Comparison of ENCODE assay signal across 21 cellular contexts in genomic region chr13:48680756-48681392, GRCh38. TPM values are rescaled to one million over a fixed set of nuclear protein-coding genes. Genes with fewer than 3 reads are reported as not detected.
A peak's percentile ranks its signal among the peaks of the same experiment; 100 is the strongest.
DNase-seq lines count a peak whose midpoint lies in the region; ATAC-seq and TF ChIP-seq lines count a peak whose summit lies in the region.
"Had no signal": no experiment of that assay in that cellular context is flagged by ENCODE, and none has a peak within 500 bp of the region (broad histone marks: within the 10 kb centered on the region; RNA-seq: fewer than 3 reads in every experiment).

No MANE protein-coding gene starts in this region.

- H3K4me1 Mint-ChIP-seq in central memory CD8-positive, alpha-beta T cell = peaks cover 30% of the 10 kb centered on the region

- H3K27ac Mint-ChIP-seq in central memory CD8-positive, alpha-beta T cell (ENCODE audit: low read depth) = peak overlapping the region; percentile 66
- H3K27ac Mint-ChIP-seq: GM23338, HFFc6 had no signal

- H3K9ac ChIP-seq in Karpas-422 (ENCODE audit: low read length) = no peak overlapping the region
- H3K9ac ChIP-seq: BLaER1 had no signal

- H3K9me3 Mint-ChIP-seq in central memory CD8-positive, alpha-beta T cell = no peaks in the 10 kb centered on the region
- H3K9me3 Mint-ChIP-seq: HFFc6 had no signal

- H3K27ac ChIP-seq in Karpas-422 (ENCODE audit: low read length) = no peak overlapping the region
- H3K27ac ChIP-seq: BLaER1, SJSA1 had no signal

- H3K9me3 ChIP-seq in Karpas-422 (ENCODE audit: low read length) = no peaks in the 10 kb centered on the region
- H3K9me3 ChIP-seq: SJSA1 had no signal

- ATAC-seq in central memory CD8-positive, alpha-beta T cell (replicated peaks; ENCODE audit: extremely low read depth, poor library complexity, severe bottlenecking) = no peak
- ATAC-seq in GM21786 (IDR thresholded peaks at IDR 0.05; ENCODE audit: unreplicated experiment) = no peak
- ATAC-seq: GM23338 had no signal

- H3K4me1 ChIP-seq in Karpas-422 (ENCODE audit: low read length) = peaks cover 6% of the 10 kb centered on the region; the same call in 1 of the 2 replicates
- H3K4me1 ChIP-seq: BLaER1, SJSA1 had no signal

- DNase-seq in NOMO-1 (lab: John Stamatoyannopoulos, UW; ENCODE audit: unreplicated experiment in 2 of 2) (peak; percentile 30 to 31), NOMO-1 treated with dmso at 0.1 percent for 144 hours (lab: John Stamatoyannopoulos, UW; ENCODE audit: unreplicated experiment) (no peak), MV-4-11 (lab: John Stamatoyannopoulos, UW) (peak; percentile 84), pons (ENCODE audit: low spot score) (peak; percentile 17), HEK293T (ENCODE audit: extremely low spot score) (no peak), Karpas-422 (no peak)
- DNase-seq in central memory CD8-positive, alpha-beta T cell (ENCODE audit: low spot score in 2 of 2) = no peak
- DNase-seq: 8988T, DND-41, HFFc6, KBM-7, NCI-H1105, NCI-H1694, NCI-H2227 treated with DMSO at 0.1 percent for 48 hours, NCI-H524, OCI-M1, RPMI8226 had no signal

- no peaks in the 10 kb centered on the region for H3K9me2 ChIP-seq in Karpas-422 (replicated peaks; ENCODE audit: insufficient read depth, low read length)

- H3K36me3 ChIP-seq in Karpas-422 (ENCODE audit: insufficient read depth, low read length) = no peaks in the 10 kb centered on the region
- H3K36me3 ChIP-seq: BLaER1, SJSA1 had no signal

- CTCF ChIA-PET in HEK293T (lab: Yijun Ruan, JAX) = no interaction called here

- H3K4me3 ChIP-seq in Karpas-422 (ENCODE audit: low read length) = no peak overlapping the region
- H3K4me3 ChIP-seq: BLaER1, GM23338, SJSA1 had no signal

- no peaks in the 10 kb centered on the region for H3K79me2 ChIP-seq in Karpas-422 (ENCODE audit: low read length)

- no peaks in the 10 kb centered on the region for H4K20me1 ChIP-seq in Karpas-422 (ENCODE audit: insufficient read depth, low read depth, low read length)
- H4K20me1 ChIP-seq: BLaER1 had no signal

- H2AFZ ChIP-seq in Karpas-422 (ENCODE audit: low read length) = no peak overlapping the region
- H2AFZ ChIP-seq: GM23338 had no signal

- H3K4me2 ChIP-seq in Karpas-422 (ENCODE audit: low read depth, low read length, poor library complexity, severe bottlenecking) = no peak overlapping the region
- H3K4me2 ChIP-seq: BLaER1, GM23338 had no signal

- H3K4me3 Mint-ChIP-seq in central memory CD8-positive, alpha-beta T cell = no peak overlapping the region
- H3K4me3 Mint-ChIP-seq: GM23338, HFFc6 had no signal

- H3K27me3 ChIP-seq in Karpas-422 (ENCODE audit: low read length) = no peaks in the 10 kb centered on the region
- H3K27me3 ChIP-seq: BLaER1, SJSA1 had no signal

- H3K27me3 Mint-ChIP-seq in central memory CD8-positive, alpha-beta T cell = no peaks in the 10 kb centered on the region

- POLR2A ChIA-PET in HEK293T (lab: Yijun Ruan, JAX) = no interaction called here

- no peaks in the 10 kb centered on the region for H3K36me3 Mint-ChIP-seq in central memory CD8-positive, alpha-beta T cell (ENCODE audit: insufficient read depth)

TF ChIP-seq in HEK293T, 16 proteins besides CTCF, POLR2A, EP300 and RAD21:
- TF ChIP-seq LEF1 (IDR thresholded peaks at IDR 0.05; ENCODE audit: borderline replicate concordance) = no peak
- no peak for TF ChIP-seq FOXA1 (IDR thresholded peaks at IDR 0.05)
- TF ChIP-seq BHLHE40 (IDR thresholded peaks at IDR 0.05; ENCODE audit: borderline replicate concordance) = no peak
- no peak for TF ChIP-seq PKNOX1 (IDR thresholded peaks at IDR 0.05)
- no peak for TF ChIP-seq ARNT (IDR thresholded peaks at IDR 0.05)
- no peak for TF ChIP-seq ELF4 (IDR thresholded peaks at IDR 0.05)
- no peak for TF ChIP-seq SP1 (IDR thresholded peaks at IDR 0.05)
- TF ChIP-seq NFRKB (IDR thresholded peaks at IDR 0.05) = no peak
- TF ChIP-seq L3MBTL2 (conservative IDR thresholded peaks at IDR 0.05) = no peak
- TF ChIP-seq FOXK2 (IDR thresholded peaks at IDR 0.05) = no peak
- no peak for TF ChIP-seq ZNF384 (IDR thresholded peaks at IDR 0.05)
- no peak for TF ChIP-seq CTBP1 (IDR thresholded peaks at IDR 0.05; ENCODE audit: borderline replicate concordance)
- TF ChIP-seq SUZ12 (IDR thresholded peaks at IDR 0.05) = no peak
- no peak for TF ChIP-seq FOXM1 (IDR thresholded peaks at IDR 0.05; ENCODE audit: borderline replicate concordance)
- no peak for TF ChIP-seq TARDBP (IDR thresholded peaks at IDR 0.05)
- no peak for TF ChIP-seq HDGF (IDR thresholded peaks at IDR 0.05; ENCODE audit: borderline replicate concordance)

RNA-seq across cellular contexts. Expression of gene CYSLTR2, which starts 27.1 kb away (rescaled TPM):
- 0.22 TPM in 1 of 2 replicates, not detected in the other for total RNA-seq in Karpas-422 (2014; rRNA removed; shearing (Covaris generic); ENCODE audit: low replicate concordance)
- total RNA-seq: GM23338, HFFc6, SJSA1 had no signal

Comparison
In these comparisons a context has a peak if more than half of its experiments do, and no peak if none do; other contexts are left out.
1. DNase-seq: peak in NOMO-1 (2 of 2), MV-4-11 (single experiment) and pons (single experiment); none in NOMO-1 treated with dmso at 0.1 percent for 144 hours (single experiment), central memory CD8-positive, alpha-beta T cell (0 of 2), HEK293T (single experiment) and Karpas-422 (single experiment).